In the genomic region with DNA sequence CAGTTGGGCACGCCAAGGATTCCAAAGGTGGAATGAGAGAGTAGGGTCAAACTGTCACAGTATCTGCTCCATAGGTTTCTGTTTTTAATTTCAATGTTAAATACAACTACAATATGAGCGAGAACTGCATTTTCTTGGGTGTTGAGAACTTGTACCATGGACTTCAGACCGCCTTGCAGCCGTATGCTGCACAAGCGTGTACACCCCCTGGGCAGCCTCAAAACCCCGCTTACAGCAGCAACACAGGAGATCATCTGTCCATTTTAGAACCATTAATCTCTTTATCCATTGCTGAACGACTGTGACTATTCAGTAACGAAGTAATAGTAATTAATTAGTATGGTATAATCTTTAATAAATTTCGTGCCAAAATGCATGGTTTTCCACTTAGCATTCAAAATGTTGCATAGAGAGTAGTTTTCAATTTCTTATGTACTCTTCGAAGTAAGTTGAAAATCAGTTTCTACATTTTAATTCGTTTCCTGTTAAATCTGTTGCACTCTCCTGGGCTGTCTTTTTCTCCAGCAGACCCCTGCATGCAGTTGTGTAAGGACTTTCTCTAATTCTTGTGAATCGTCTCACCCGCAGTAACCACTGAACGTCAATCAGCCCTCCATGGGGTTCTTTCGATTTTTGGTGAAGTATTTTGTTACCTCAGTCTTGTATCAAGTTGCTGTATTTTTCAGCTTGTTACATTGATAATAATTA, we compare ENCODE assay signal across 18 cellular contexts.
"Had no signal": no experiment of that assay in that cellular context is flagged by ENCODE, and none has a peak within 500 bp of the region (broad histone marks: within the 10 kb centered on the region; RNA-seq: fewer than 3 reads in every experiment).

No MANE protein-coding gene starts in this region.

- H3K27ac Mint-ChIP-seq: activated naive CD4-positive, alpha-beta T cell treated with anti-CD3 and anti-CD28 coated beads, Interleukin-2, amount 50 U/mL, for 72 hours; neural progenitor cell; progenitor cell of endocrine pancreas; stimulated activated naive CD8-positive, alpha-beta T cell treated with anti-CD3 and anti-CD28 coated beads, Interleukin-15, amount 100 ng/mL, for 72 hours had no signal

- DNase-seq: activated CD4-positive, alpha-beta T cell treated with anti-CD3 and anti-CD28 coated beads, Interleukin-2, amount 50 U/mL, for 4 hours; activated CD4-positive, CD25-positive, alpha-beta regulatory T cell treated with anti-CD3 and anti-CD28 coated beads, Interleukin-2, amount 50 U/mL, for 72 hours; activated gamma-delta T cell treated with Interleukin-2 at 50 U/mL for 16 hours; activated T-cell treated with anti-CD3 and anti-CD28 coated beads for 4 hours; heart left ventricle; left lung; mammary epithelial cell; stimulated activated CD4-positive, alpha-beta T cell treated with anti-CD3 and anti-CD28 coated beads, Interleukin-2, amount 100 ng/mL, for 24 hours; stimulated activated naive CD8-positive, alpha-beta T cell treated with anti-CD3 and anti-CD28 coated beads, Interleukin-15, amount 100 ng/mL, for 72 hours; transverse colon had no signal

- H3K36me3 ChIP-seq: adrenal gland, esophagus muscularis mucosa, left lung, neural progenitor cell, suprapubic skin, transverse colon had no signal

- H3K9me3 Mint-ChIP-seq: activated naive CD4-positive, alpha-beta T cell treated with anti-CD3 and anti-CD28 coated beads, Interleukin-2, amount 50 U/mL, for 72 hours; activated T-helper 1 cell treated with anti-CD3 and anti-CD28 coated beads, Interleukin-12 subunit alpha, Interleukin-12 subunit beta, Interleukin-2, Interleukin-4 antibody, amounts not matched to agents 30 ng/mL and 10 ng/mL and 1 ng/mL, durations not matched to agents 14 hours and 24 hours and 36 hours; neural progenitor cell; stimulated activated naive CD8-positive, alpha-beta T cell treated with anti-CD3 and anti-CD28 coated beads, Interleukin-15, amount 100 ng/mL, for 72 hours had no signal

- H3K9ac ChIP-seq: neural progenitor cell had no signal

- H2AFZ ChIP-seq: neural progenitor cell had no signal

- H3K4me3 ChIP-seq: adrenal gland, esophagus muscularis mucosa, gastroesophageal sphincter, heart left ventricle, left lung, neural progenitor cell, suprapubic skin, transverse colon had no signal

- H3K36me3 Mint-ChIP-seq: activated naive CD4-positive, alpha-beta T cell treated with anti-CD3 and anti-CD28 coated beads, Interleukin-2, amount 50 U/mL, for 72 hours had no signal

- H3K4me2 ChIP-seq: neural progenitor cell had no signal

- H3K27me3 ChIP-seq: adrenal gland, esophagus muscularis mucosa, gastroesophageal sphincter, heart left ventricle, suprapubic skin, transverse colon had no signal

- H3K9me3 ChIP-seq: adrenal gland, esophagus muscularis mucosa, gastroesophageal sphincter, heart left ventricle, left lung, suprapubic skin, transverse colon had no signal

- H3K4me1 ChIP-seq: neural progenitor cell had no signal

- ATAC-seq: activated naive CD4-positive, alpha-beta T cell treated with anti-CD3 and anti-CD28 coated beads, Interleukin-2, amount 50 U/mL, for 72 hours; gastroesophageal sphincter; heart left ventricle; left lung; stimulated activated naive CD8-positive, alpha-beta T cell treated with anti-CD3 and anti-CD28 coated beads, Interleukin-15, amount 100 ng/mL, for 72 hours had no signal

- H3K27ac ChIP-seq: adrenal gland, heart left ventricle, left lung, neural progenitor cell, suprapubic skin, transverse colon had no signal

- H3K4me3 Mint-ChIP-seq: stimulated activated naive CD8-positive, alpha-beta T cell treated with anti-CD3 and anti-CD28 coated beads, Interleukin-15, amount 100 ng/mL, for 72 hours had no signal
